2 cellular contexts compared by ENCODE assay signal in genomic region chr17:57874058-57874419, GRCh38.
TF ChIP-seq lines count a peak whose summit lies in the region.

No MANE protein-coding gene starts in this region.

TF ChIP-seq in H1, 55 proteins besides CTCF, POLR2A, EP300 and RAD21 (continued from another document):
- no peak for TF ChIP-seq USF2 (IDR thresholded peaks at IDR 0.05; ENCODE audit: low read length)
- no peak for TF ChIP-seq POLR2AphosphoS5 (IDR thresholded peaks at IDR 0.05; ENCODE audit: low read depth, low read length)
- no peak for TF ChIP-seq RXRA (IDR thresholded peaks at IDR 0.05; ENCODE audit: insufficient read depth, low read depth, low read length)
- no peak for TF ChIP-seq NANOG (IDR thresholded peaks at IDR 0.05; ENCODE audit: insufficient read depth, low read depth, low read length, poor library complexity, severe bottlenecking)
- TF ChIP-seq, protein P1, sequence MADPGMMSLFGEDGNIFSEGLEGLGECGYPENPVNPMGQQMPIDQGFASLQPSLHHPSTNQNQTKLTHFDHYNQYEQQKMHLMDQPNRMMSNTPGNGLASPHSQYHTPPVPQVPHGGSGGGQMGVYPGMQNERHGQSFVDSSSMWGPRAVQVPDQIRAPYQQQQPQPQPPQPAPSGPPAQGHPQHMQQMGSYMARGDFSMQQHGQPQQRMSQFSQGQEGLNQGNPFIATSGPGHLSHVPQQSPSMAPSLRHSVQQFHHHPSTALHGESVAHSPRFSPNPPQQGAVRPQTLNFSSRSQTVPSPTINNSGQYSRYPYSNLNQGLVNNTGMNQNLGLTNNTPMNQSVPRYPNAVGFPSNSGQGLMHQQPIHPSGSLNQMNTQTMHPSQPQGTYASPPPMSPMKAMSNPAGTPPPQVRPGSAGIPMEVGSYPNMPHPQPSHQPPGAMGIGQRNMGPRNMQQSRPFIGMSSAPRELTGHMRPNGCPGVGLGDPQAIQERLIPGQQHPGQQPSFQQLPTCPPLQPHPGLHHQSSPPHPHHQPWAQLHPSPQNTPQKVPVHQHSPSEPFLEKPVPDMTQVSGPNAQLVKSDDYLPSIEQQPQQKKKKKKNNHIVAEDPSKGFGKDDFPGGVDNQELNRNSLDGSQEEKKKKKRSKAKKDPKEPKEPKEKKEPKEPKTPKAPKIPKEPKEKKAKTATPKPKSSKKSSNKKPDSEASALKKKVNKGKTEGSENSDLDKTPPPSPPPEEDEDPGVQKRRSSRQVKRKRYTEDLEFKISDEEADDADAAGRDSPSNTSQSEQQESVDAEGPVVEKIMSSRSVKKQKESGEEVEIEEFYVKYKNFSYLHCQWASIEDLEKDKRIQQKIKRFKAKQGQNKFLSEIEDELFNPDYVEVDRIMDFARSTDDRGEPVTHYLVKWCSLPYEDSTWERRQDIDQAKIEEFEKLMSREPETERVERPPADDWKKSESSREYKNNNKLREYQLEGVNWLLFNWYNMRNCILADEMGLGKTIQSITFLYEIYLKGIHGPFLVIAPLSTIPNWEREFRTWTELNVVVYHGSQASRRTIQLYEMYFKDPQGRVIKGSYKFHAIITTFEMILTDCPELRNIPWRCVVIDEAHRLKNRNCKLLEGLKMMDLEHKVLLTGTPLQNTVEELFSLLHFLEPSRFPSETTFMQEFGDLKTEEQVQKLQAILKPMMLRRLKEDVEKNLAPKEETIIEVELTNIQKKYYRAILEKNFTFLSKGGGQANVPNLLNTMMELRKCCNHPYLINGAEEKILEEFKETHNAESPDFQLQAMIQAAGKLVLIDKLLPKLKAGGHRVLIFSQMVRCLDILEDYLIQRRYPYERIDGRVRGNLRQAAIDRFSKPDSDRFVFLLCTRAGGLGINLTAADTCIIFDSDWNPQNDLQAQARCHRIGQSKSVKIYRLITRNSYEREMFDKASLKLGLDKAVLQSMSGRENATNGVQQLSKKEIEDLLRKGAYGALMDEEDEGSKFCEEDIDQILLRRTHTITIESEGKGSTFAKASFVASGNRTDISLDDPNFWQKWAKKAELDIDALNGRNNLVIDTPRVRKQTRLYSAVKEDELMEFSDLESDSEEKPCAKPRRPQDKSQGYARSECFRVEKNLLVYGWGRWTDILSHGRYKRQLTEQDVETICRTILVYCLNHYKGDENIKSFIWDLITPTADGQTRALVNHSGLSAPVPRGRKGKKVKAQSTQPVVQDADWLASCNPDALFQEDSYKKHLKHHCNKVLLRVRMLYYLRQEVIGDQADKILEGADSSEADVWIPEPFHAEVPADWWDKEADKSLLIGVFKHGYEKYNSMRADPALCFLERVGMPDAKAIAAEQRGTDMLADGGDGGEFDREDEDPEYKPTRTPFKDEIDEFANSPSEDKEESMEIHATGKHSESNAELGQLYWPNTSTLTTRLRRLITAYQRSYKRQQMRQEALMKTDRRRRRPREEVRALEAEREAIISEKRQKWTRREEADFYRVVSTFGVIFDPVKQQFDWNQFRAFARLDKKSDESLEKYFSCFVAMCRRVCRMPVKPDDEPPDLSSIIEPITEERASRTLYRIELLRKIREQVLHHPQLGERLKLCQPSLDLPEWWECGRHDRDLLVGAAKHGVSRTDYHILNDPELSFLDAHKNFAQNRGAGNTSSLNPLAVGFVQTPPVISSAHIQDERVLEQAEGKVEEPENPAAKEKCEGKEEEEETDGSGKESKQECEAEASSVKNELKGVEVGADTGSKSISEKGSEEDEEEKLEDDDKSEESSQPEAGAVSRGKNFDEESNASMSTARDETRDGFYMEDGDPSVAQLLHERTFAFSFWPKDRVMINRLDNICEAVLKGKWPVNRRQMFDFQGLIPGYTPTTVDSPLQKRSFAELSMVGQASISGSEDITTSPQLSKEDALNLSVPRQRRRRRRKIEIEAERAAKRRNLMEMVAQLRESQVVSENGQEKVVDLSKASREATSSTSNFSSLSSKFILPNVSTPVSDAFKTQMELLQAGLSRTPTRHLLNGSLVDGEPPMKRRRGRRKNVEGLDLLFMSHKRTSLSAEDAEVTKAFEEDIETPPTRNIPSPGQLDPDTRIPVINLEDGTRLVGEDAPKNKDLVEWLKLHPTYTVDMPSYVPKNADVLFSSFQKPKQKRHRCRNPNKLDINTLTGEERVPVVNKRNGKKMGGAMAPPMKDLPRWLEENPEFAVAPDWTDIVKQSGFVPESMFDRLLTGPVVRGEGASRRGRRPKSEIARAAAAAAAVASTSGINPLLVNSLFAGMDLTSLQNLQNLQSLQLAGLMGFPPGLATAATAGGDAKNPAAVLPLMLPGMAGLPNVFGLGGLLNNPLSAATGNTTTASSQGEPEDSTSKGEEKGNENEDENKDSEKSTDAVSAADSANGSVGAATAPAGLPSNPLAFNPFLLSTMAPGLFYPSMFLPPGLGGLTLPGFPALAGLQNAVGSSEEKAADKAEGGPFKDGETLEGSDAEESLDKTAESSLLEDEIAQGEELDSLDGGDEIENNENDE (IDR thresholded peaks at IDR 0.05; ENCODE audit: insufficient replicate concordance, low read length): no peak
- no peak for TF ChIP-seq TAF1 (IDR thresholded peaks at IDR 0.05; ENCODE audit: low read depth, low read length)
- TF ChIP-seq TBP (IDR thresholded peaks at IDR 0.05; ENCODE audit: low read depth, low read length): no peak
- no peak for TF ChIP-seq KDM4A (IDR thresholded peaks at IDR 0.05; ENCODE audit: low read depth, low read length, severe bottlenecking)
- no peak for TF ChIP-seq TAF7 (optimal IDR thresholded peaks at IDR 0.05; ENCODE audit: borderline replicate concordance, low read depth, low read length)
- no peak for TF ChIP-seq BCL11A (IDR thresholded peaks at IDR 0.05; ENCODE audit: low read depth in 2 of 2, low read length in 2 of 2)
- no peak for TF ChIP-seq SIRT6 (IDR thresholded peaks at IDR 0.05; ENCODE audit: low read length)
- no peak for TF ChIP-seq RBBP5 (IDR thresholded peaks at IDR 0.05; ENCODE audit: borderline replicate concordance, low read depth, low read length)
- TF ChIP-seq, protein P2, sequence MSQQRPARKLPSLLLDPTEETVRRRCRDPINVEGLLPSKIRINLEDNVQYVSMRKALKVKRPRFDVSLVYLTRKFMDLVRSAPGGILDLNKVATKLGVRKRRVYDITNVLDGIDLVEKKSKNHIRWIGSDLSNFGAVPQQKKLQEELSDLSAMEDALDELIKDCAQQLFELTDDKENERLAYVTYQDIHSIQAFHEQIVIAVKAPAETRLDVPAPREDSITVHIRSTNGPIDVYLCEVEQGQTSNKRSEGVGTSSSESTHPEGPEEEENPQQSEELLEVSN (IDR thresholded peaks at IDR 0.05): no peak
- TF ChIP-seq CTBP2 (IDR thresholded peaks at IDR 0.05; ENCODE audit: borderline replicate concordance, insufficient read depth, insufficient read length, low read length): no peak
- no peak for TF ChIP-seq GTF2F1 (IDR thresholded peaks at IDR 0.05; ENCODE audit: borderline replicate concordance, low read depth, low read length)
- no peak for TF ChIP-seq KDM1A (IDR thresholded peaks at IDR 0.05; ENCODE audit: borderline replicate concordance, low read length)

TF ChIP-seq in neural cell, 6 proteins besides CTCF, POLR2A, EP300 and RAD21 (continued from another document):
- TF ChIP-seq REST (IDR thresholded peaks at IDR 0.05; ENCODE audit: borderline replicate concordance) (no peak), TAF1 (IDR thresholded peaks at IDR 0.05; ENCODE audit: low read depth) (no peak), POLR2AphosphoS5 (IDR thresholded peaks at IDR 0.05) (no peak)
